Comparison of ENCODE assay signal across 25 cellular contexts in the genomic region with DNA sequence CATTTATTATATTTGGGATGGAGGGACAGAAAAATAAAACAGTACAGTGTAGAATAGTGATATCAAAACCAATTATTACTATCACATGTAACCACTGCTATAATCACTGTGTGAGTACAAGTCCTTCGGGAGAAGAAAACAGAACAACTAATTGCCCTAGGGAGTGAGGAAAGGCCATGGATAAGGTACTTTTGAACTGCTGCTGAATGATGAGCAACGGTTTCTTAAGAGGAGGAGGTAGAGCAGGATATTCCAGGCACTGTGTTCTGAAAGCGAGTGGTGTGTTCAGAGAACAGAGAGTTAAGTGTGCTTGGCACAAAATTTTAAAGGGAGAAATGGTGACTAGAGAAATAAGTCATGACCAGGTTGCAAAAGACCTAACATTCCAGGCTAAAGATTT.
DNase-seq lines count a peak whose midpoint lies in the region; FAIRE-seq and TF ChIP-seq lines count a peak whose summit lies in the region.
"Had no signal": no experiment of that assay in that cellular context is flagged by ENCODE, and none has a peak within 500 bp of the region (broad histone marks: within the 10 kb centered on the region; RNA-seq: fewer than 3 reads in every experiment).

No MANE protein-coding gene starts in this region.

- H3K36me3 ChIP-seq in H1 (ENCODE audit: control insufficient read depth in 2 of 4, insufficient read depth in 4 of 4, low read length in 3 of 4): no peaks in the 10 kb centered on the region

- H3K27me3 ChIP-seq in H9 (ENCODE audit: insufficient read depth, low read length) (no peaks in the 10 kb centered on the region), H1 (replicated peaks in 1 of 4; ENCODE audit: control insufficient read depth in 3 of 4, extremely low read depth in 1 of 4, insufficient read depth in 3 of 4, low read length in 3 of 4) (no peaks in the 10 kb centered on the region)

- DNase-seq in NCI-H1436 (lab: John Stamatoyannopoulos, UW) (peak; percentile 14), NCI-H1436 treated with DMSO at 0.1 percent for 48 hours (lab: John Stamatoyannopoulos, UW) (no peak), H9 (no peak), H1 (ENCODE audit: low read depth in 1 of 2, low spot score in 2 of 2) (no peak), neural crest cell (ENCODE audit: low read depth, low spot score) (no peak), middle frontal gyrus (ENCODE audit: extremely low spot score, low spot score) (no peak), NCI-H345 (lab: John Stamatoyannopoulos, UW) (no peak)
- DNase-seq in activated CD4-positive, CD25-positive, alpha-beta regulatory T cell treated with anti-CD3 and anti-CD28 coated beads, Interleukin-2, amount 50 U/mL, for 72 hours: no peak
- DNase-seq: ACHN, Calu3, DMS153, DND-41, H7, HFFc6, IMR-90, KG1, NCI-H1048, NCI-H1417 treated with DMSO at 0.1 percent for 48 hours, NCI-H187 treated with DMSO at 0.1 percent for 48 hours, NCI-H446 treated with DMSO at 0.1 percent for 48 hours, NCI-H526, RPMI8226, SHP77 had no signal

- H3K23me2 ChIP-seq in H9 (ENCODE audit: insufficient read length, low read depth, low read length, poor library complexity, severe bottlenecking) (no peaks in the 10 kb centered on the region), H1 (ENCODE audit: low read depth, low read length) (no peaks in the 10 kb centered on the region)

- H3K4me3 ChIP-seq in H1 (ENCODE audit: extremely low read depth in 1 of 4, insufficient read depth in 2 of 4, low read depth in 3 of 4, low read length in 4 of 4): no peak overlapping the region

- no peaks in the 10 kb centered on the region for H3K79me2 ChIP-seq in H9 (ENCODE audit: insufficient read depth, low read length)
- H3K79me2 ChIP-seq in H1 (ENCODE audit: control insufficient read depth in 1 of 2, insufficient read depth in 2 of 2, low read length in 2 of 2): no peaks in the 10 kb centered on the region

- H3K56ac ChIP-seq in H9 (ENCODE audit: insufficient read length, low read depth, low read length) (no peak overlapping the region), H1 (replicated peaks; ENCODE audit: insufficient read length, low read depth, low read length) (no peak overlapping the region)

- H3T11ph ChIP-seq in H9 (ENCODE audit: low read length): no peak overlapping the region

- no peak overlapping the region for H3K18ac ChIP-seq in H9 (ENCODE audit: insufficient read length, low read depth, low read length)
- H3K18ac ChIP-seq in H1 (ENCODE audit: extremely low read depth, low read length): no peak overlapping the region

- POLR2A ChIA-PET in H1 (lab: Charles Lee; ENCODE audit: partially characterized antibody): no interaction called here

- H4K91ac ChIP-seq in H9 (ENCODE audit: insufficient read length, low read depth, low read length) (no peak overlapping the region), H1 (replicated peaks; ENCODE audit: insufficient read length, low read length) (no peak overlapping the region)

- H3K4me1 Mint-ChIP-seq in H9 (peaks cover 0 to 2% of the 10 kb centered on the region in 2 experiments; a peak in 1 of 4 replicates), neural crest cell (no peaks in the 10 kb centered on the region)

- no peaks in the 10 kb centered on the region for H3K79me1 ChIP-seq in H9 (ENCODE audit: insufficient read depth, low read depth, low read length, poor library complexity, severe bottlenecking)
- H3K79me1 ChIP-seq in H1 (ENCODE audit: low read depth, low read length): no peaks in the 10 kb centered on the region

- H3K9ac ChIP-seq in H9 (ENCODE audit: extremely low read depth, insufficient read length, low read length) (no peak overlapping the region), H1 (replicated peaks in 1 of 4; ENCODE audit: extremely low read depth in 1 of 4, low read depth in 3 of 4, low read length in 3 of 4) (no peak overlapping the region)

- no peak overlapping the region for H3K14ac ChIP-seq in H9 (ENCODE audit: insufficient read depth, low read length)
- no peak overlapping the region for H3K14ac ChIP-seq in H1 (ENCODE audit: insufficient read length)

- no peak overlapping the region for H2AK5ac ChIP-seq in H9 (ENCODE audit: insufficient read length, low read length)
- no peak overlapping the region for H2AK5ac ChIP-seq in H1 (ENCODE audit: low read depth, low read length)

- no peak overlapping the region for H2BK20ac ChIP-seq in H9 (ENCODE audit: low read depth, low read length, poor library complexity, severe bottlenecking)
- H2BK20ac ChIP-seq in H1 (ENCODE audit: low read length): no peak overlapping the region

- H3K23ac ChIP-seq in H9 (ENCODE audit: insufficient read length, low read depth, low read length) (no peak overlapping the region), H1 (ENCODE audit: insufficient read length) (no peak overlapping the region)

- CTCF ChIA-PET in H1 (lab: Charles Lee; ENCODE audit: partially characterized antibody): interaction anchor here (0.6 to 1.1 kb wide), 2 partner anchors 97 to 134 kb away, joined by 3 to 4 read pairs; a partner anchor contains a TSS

- no peak for TF ChIP-seq POLR2A in H1 (IDR thresholded peaks at IDR 0.05; ENCODE audit: control extremely low read depth in 1 of 2, low read depth in 2 of 2, low read length in 2 of 2)

- H2BK120ac ChIP-seq in H9 (ENCODE audit: low read depth, low read length, poor library complexity, severe bottlenecking) (no peak overlapping the region), H1 (replicated peaks; ENCODE audit: low read depth, low read length) (no peak overlapping the region)

- H3K4ac ChIP-seq in H9 (ENCODE audit: low read depth, low read length): no peak overlapping the region
- H3K4ac ChIP-seq in H1 (replicated peaks; ENCODE audit: insufficient read length, low read depth, low read length): no peak overlapping the region

- no peaks in the 10 kb centered on the region for H3K9me3 ChIP-seq in H9 (ENCODE audit: control insufficient read depth, low read depth, low read length)
- H3K9me3 ChIP-seq in H1 (ENCODE audit: insufficient read depth in 2 of 2, low read depth in 1 of 2, low read length in 1 of 2): no peaks in the 10 kb centered on the region

- TF ChIP-seq CTCF in H9 (conservative IDR thresholded peaks at IDR 0.05): no peak
- no peak for TF ChIP-seq CTCF in H1 (IDR thresholded peaks at IDR 0.05; ENCODE audit: control extremely low read depth in 1 of 3, insufficient read depth in 1 of 3, low read depth in 1 of 3, low read length in 3 of 3)
- no peak for TF ChIP-seq CTCF in neural crest cell (conservative IDR thresholded peaks at IDR 0.05)

- H2BK15ac ChIP-seq in H9 (ENCODE audit: low read depth, low read length): no peak overlapping the region
- H2BK15ac ChIP-seq in H1 (ENCODE audit: low read length): no peak overlapping the region

- no peak overlapping the region for H3K4me2 ChIP-seq in H9 (ENCODE audit: insufficient read depth, insufficient read length, low read length)
- H3K4me2 ChIP-seq in H1 (ENCODE audit: insufficient read depth in 1 of 2, low read depth in 2 of 2, low read length in 2 of 2): no peak overlapping the region

- H3K27ac ChIP-seq in H9 (ENCODE audit: insufficient read length, low read depth, low read length) (no peak overlapping the region), H1 (ENCODE audit: low read depth, low read length) (no peak overlapping the region; the same call in 1 of the 2 replicates)
- H3K27ac ChIP-seq: 22Rv1 had no signal

- H3K36me3 Mint-ChIP-seq in H9 (ENCODE audit: insufficient read depth in 1 of 3, low read depth in 3 of 3) (no peaks in the 10 kb centered on the region), neural crest cell (ENCODE audit: low read depth) (no peaks in the 10 kb centered on the region)

- H4K5ac ChIP-seq in H9 (ENCODE audit: insufficient read length, low read depth, low read length) (no peak overlapping the region), H1 (ENCODE audit: insufficient read length, low read depth, low read length) (no peak overlapping the region)

- peak overlapping the region; percentile 40 for H2AFZ ChIP-seq in H9 (ENCODE audit: low read length)
- H2AFZ ChIP-seq in H1 (ENCODE audit: low read length): peak overlapping the region; percentile 21; the same call in 1 of the 2 replicates

- WGBS in H9 (ENCODE audit: extremely low coverage, insufficient read length, low lambda C conversion rate): no CpG with 5 or more reads among the region's 3 CpGs
- WGBS in H1 (ENCODE audit: extremely low coverage in 1 of 2, insufficient coverage in 1 of 2, insufficient read length in 1 of 2, insufficient replicate concordance in 2 of 2, low coverage in 1 of 2, low lambda C conversion rate in 2 of 2, missing lambda C conversion rate in 1 of 2), 2 experiments: 84% methylated on average over 3 of the region's 3 CpGs; no CpG with 5 or more reads in 1 of the 2 experiments

- H3K9me3 Mint-ChIP-seq in H9 (no peaks in the 10 kb centered on the region), neural crest cell (no peaks in the 10 kb centered on the region)
- H3K9me3 Mint-ChIP-seq: HFFc6 had no signal

- no peaks in the 10 kb centered on the region for H3K4me1 ChIP-seq in H9 (ENCODE audit: insufficient read depth, low read length)
- H3K4me1 ChIP-seq in H1 (replicated peaks in 1 of 4; ENCODE audit: control insufficient read depth in 3 of 4, insufficient read depth in 4 of 4, low read length in 3 of 4): 0 out of 7 replicates have a peak, but pooled peaks cover 0 to 2% (median 0%) of the 10 kb centered on the region in 4 experiments

- no peak overlapping the region for H4K8ac ChIP-seq in H9 (replicated peaks; ENCODE audit: insufficient read length, low read depth, low read length)
- H4K8ac ChIP-seq in H1 (ENCODE audit: extremely low read depth, insufficient read depth, low read length): no peak overlapping the region

- no peak for FAIRE-seq in H1 (lab: Jason Lieb, UNC)
- FAIRE-seq: GM12892 had no signal

- TF ChIP-seq EP300 in H1 (IDR thresholded peaks at IDR 0.05; ENCODE audit: borderline replicate concordance in 1 of 2, low read depth in 2 of 2, low read length in 2 of 2): no peak

- no peak for TF ChIP-seq RAD21 in H1 (IDR thresholded peaks at IDR 0.05 in 1 of 2, conservative IDR thresholded peaks at IDR 0.05 in 1 of 2; ENCODE audit: low read depth in 2 of 2, low read length in 2 of 2)

- H4K20me1 ChIP-seq in H9 (ENCODE audit: control insufficient read depth, insufficient read depth, insufficient read length) (no peaks in the 10 kb centered on the region), H1 (replicated peaks in 1 of 2; ENCODE audit: control insufficient read depth in 1 of 2, insufficient read depth in 2 of 2, low read length in 2 of 2) (no peaks in the 10 kb centered on the region)

- H2BK12ac ChIP-seq in H9 (ENCODE audit: insufficient read length, low read depth, low read length) (no peak overlapping the region), H1 (ENCODE audit: low read depth, low read length) (peak overlapping the region; percentile 64; the same call in 1 of the 2 replicates)

- H3K27me3 Mint-ChIP-seq in H9 (ENCODE audit: low read depth) (no peaks in the 10 kb centered on the region), neural crest cell (ENCODE audit: low read depth) (no peaks in the 10 kb centered on the region)

- H3K27ac Mint-ChIP-seq in H9 (peak overlapping the region; percentile 4 to 34 (median 30); a peak in 5 of 7 replicates), neural crest cell (ENCODE audit: unreplicated experiment) (peak overlapping the region; percentile 6)
- H3K27ac Mint-ChIP-seq: HFFc6 had no signal

- H3K4me3 Mint-ChIP-seq in H9 (no peak overlapping the region), neural crest cell (no peak overlapping the region)
- H3K4me3 Mint-ChIP-seq: HFFc6 had no signal

- no peak overlapping the region for H2BK5ac ChIP-seq in H9 (ENCODE audit: insufficient read length, low read length)
- no peak overlapping the region for H2BK5ac ChIP-seq in H1 (ENCODE audit: low read depth, low read length)
